8 cellular contexts compared by ENCODE assay signal in genomic region chr2:127525692-127526141, GRCh38. TPM values are rescaled to one million over a fixed set of nuclear protein-coding genes. Genes with fewer than 3 reads are reported as not detected.
DNase-seq lines count a peak whose midpoint lies in the region; ATAC-seq and TF ChIP-seq lines count a peak whose summit lies in the region.

No MANE protein-coding gene starts in this region.

- H3K4me3 ChIP-seq in fibroblast of the aortic adventitia (ENCODE audit: low read depth, low read length): peak overlapping the region; percentile 90
- peak overlapping the region; percentile 89 for H3K4me3 ChIP-seq in parathyroid adenoma (ENCODE audit: low read depth, low read length)

- H3K4me1 Mint-ChIP-seq in activated CD4-positive, alpha-beta memory T cell treated with anti-CD3 and anti-CD28 coated beads for 36 hours (ENCODE audit: low read depth): peaks cover 34% of the 10 kb centered on the region

- peak overlapping the region; percentile 65 for H3K4me2 ChIP-seq in parathyroid adenoma (ENCODE audit: low read length)

- CTCF ChIA-PET in activated CD4-positive, alpha-beta memory T cell treated with anti-CD3 and anti-CD28 coated beads for 36 hours (lab: Charles Lee): interaction anchor here (1.1 to 1.6 kb wide), 2 partner anchors 17 to 66 kb away, joined by 3 to 7 read pairs; no protein-coding TSS in a partner anchor

- intact Hi-C loops in activated CD4-positive, alpha-beta memory T cell treated with anti-CD3 and anti-CD28 coated beads for 36 hours (cut with micrococcal nuclease): loop anchor here (1.0 to 5.0 kb wide), 9 partner anchors 38 to 868 kb away; partner anchors contain the start of genes GYPC, MAP3K2, SFT2D3 and UGGT1

- H3K9ac ChIP-seq in parathyroid adenoma: peak overlapping the region; percentile 63

- no peaks in the 10 kb centered on the region for H3K9me3 ChIP-seq in parathyroid adenoma (ENCODE audit: control insufficient read depth, low read length)

- no peaks in the 10 kb centered on the region for H3K36me3 ChIP-seq in parathyroid adenoma (ENCODE audit: control insufficient read depth, insufficient read depth, low read length)

- H3K27ac Mint-ChIP-seq in activated CD4-positive, alpha-beta memory T cell treated with anti-CD3 and anti-CD28 coated beads for 36 hours: peak overlapping the region; percentile 90

- POLR2A ChIA-PET in activated CD4-positive, alpha-beta memory T cell treated with anti-CD3 and anti-CD28 coated beads for 36 hours (lab: Charles Lee): interaction anchor here (1.3 to 1.4 kb wide), 4 partner anchors 21 to 565 kb away, joined by 3 to 6 read pairs (median 4); partner anchors contain the start of gene UGGT1

- peaks cover 8% of the 10 kb centered on the region for H3K4me1 ChIP-seq in parathyroid adenoma

- H2AFZ ChIP-seq in parathyroid adenoma: peak overlapping the region; percentile 84

- H3K27ac ChIP-seq in parathyroid adenoma: peak overlapping the region; percentile 95

- H3K27me3 ChIP-seq in parathyroid adenoma (ENCODE audit: control insufficient read depth, insufficient read depth, low read length): no peaks in the 10 kb centered on the region

- peak overlapping the region; percentile 92 for H3K4me3 Mint-ChIP-seq in activated CD4-positive, alpha-beta memory T cell treated with anti-CD3 and anti-CD28 coated beads for 36 hours

- H3K36me3 Mint-ChIP-seq in activated CD4-positive, alpha-beta memory T cell treated with anti-CD3 and anti-CD28 coated beads for 36 hours: peaks cover 20% of the 10 kb centered on the region

- peaks cover 5% of the 10 kb centered on the region for H3K9me3 Mint-ChIP-seq in activated CD4-positive, alpha-beta memory T cell treated with anti-CD3 and anti-CD28 coated beads for 36 hours

- TF ChIP-seq CTCF in fibroblast of the aortic adventitia (IDR thresholded peaks at IDR 0.05; ENCODE audit: insufficient read depth, low read length) (no peak), parathyroid adenoma (IDR thresholded peaks at IDR 0.05) (no peak)

- ATAC-seq in GM21619 (IDR thresholded peaks at IDR 0.05; ENCODE audit: unreplicated experiment): no peak
- ATAC-seq in HG02610 (IDR thresholded peaks at IDR 0.05; ENCODE audit: unreplicated experiment): no peak

- DNase-seq in EL (peak; percentile 50), HS-27A (ENCODE audit: low read depth) (peak; percentile 42), fibroblast of the aortic adventitia (ENCODE audit: low read depth) (peak; percentile 74), amygdala (lab: John Stamatoyannopoulos, UW) (no peak)
- DNase-seq in activated CD4-positive, alpha-beta memory T cell treated with anti-CD3 and anti-CD28 coated beads for 36 hours: peak; percentile 39

- H3K27me3 Mint-ChIP-seq in activated CD4-positive, alpha-beta memory T cell treated with anti-CD3 and anti-CD28 coated beads for 36 hours: no peaks in the 10 kb centered on the region

- H3K79me2 ChIP-seq in parathyroid adenoma: peaks cover 23% of the 10 kb centered on the region

RNA-seq across cellular contexts. Expression of gene IWS1, which starts 0.6 kb away (rescaled TPM):
- total RNA-seq in activated CD4-positive, alpha-beta memory T cell treated with anti-CD3 and anti-CD28 coated beads for 36 hours: 10 to 100 TPM; 57.0 to 57.1 TPM
- total RNA-seq in fibroblast of the aortic adventitia (ENCODE audit: low replicate concordance): 37.7 and 176 TPM in 2 replicates

RNA-seq across cellular contexts. Expression of gene MYO7B, which starts 9.8 kb away (rescaled TPM):
- total RNA-seq in activated CD4-positive, alpha-beta memory T cell treated with anti-CD3 and anti-CD28 coated beads for 36 hours: under 1 TPM; 0.14 to 0.58 TPM
- 0.18 TPM in 1 of 2 replicates, not detected in the other for total RNA-seq in fibroblast of the aortic adventitia (ENCODE audit: low replicate concordance)

Comparison
In these comparisons a context has a peak if more than half of its experiments do, and no peak if none do; other contexts are left out.
1. DNase-seq: peak in EL (single experiment), HS-27A (single experiment), activated CD4-positive, alpha-beta memory T cell treated with anti-CD3 and anti-CD28 coated beads for 36 hours (single experiment) and fibroblast of the aortic adventitia (single experiment); none in amygdala (0 of 56).